Comparison of ENCODE assay signal across 22 cellular contexts in the genomic region with DNA sequence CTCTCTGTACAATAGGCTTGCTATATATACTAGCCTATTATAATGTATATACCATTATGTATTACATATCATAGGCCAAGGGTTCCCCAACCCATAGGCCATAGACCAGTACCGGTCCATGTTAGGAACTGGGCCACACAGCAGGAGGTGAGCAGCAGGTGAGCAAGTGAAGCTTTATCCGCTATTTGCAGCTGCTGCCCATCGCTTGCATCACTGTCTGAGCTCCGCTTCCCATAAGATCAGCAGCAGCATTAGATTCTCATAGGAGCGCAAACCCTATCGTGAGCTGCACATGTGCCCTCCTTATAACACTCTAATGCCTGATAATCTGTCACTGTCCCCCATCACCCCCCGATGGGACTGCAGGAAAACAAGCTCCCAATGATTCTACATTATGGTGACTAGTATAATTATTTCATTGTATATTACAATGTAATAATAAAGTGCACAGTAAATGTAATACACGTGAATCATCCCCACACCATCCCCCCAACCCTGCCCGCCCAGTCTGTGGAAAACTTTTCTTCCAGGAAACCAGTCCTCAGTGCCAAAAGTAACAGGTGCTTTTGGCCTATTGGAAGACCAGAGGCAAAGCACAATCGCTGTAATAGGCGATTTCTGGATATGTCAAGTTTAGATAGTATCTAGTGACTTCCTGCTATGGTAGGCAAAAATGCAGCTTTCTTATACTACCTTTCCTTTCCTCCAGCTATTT.
DNase-seq lines count a peak whose midpoint lies in the region; ATAC-seq and TF ChIP-seq lines count a peak whose summit lies in the region.
"Had no signal": no experiment of that assay in that cellular context is flagged by ENCODE, and none has a peak within 500 bp of the region (broad histone marks: within the 10 kb centered on the region; RNA-seq: fewer than 3 reads in every experiment).

No MANE protein-coding gene starts in this region.

- no TSS peak for BruUV-seq in PC-3 (replicated peaks; lab: Mats Ljungman, UMichigan)

- no peak overlapping the region for H2AFZ ChIP-seq in PC-3 (ENCODE audit: low read length)

- TF ChIP-seq POLR2A in sigmoid colon (IDR thresholded peaks at IDR 0.05) (no peak), right lobe of liver (IDR thresholded peaks at IDR 0.05) (no peak)

- ATAC-seq in PC-3 (no peak), right lobe of liver (no peak), GM21528 (IDR thresholded peaks at IDR 0.05; ENCODE audit: low FRiP score, unreplicated experiment) (no peak)

- TF ChIP-seq CTCF in PC-3 (conservative IDR thresholded peaks at IDR 0.05; ENCODE audit: low read depth, low read length) (no peak), sigmoid colon (IDR thresholded peaks at IDR 0.05) (no peak), tibial artery (IDR thresholded peaks at IDR 0.05) (no peak), right lobe of liver (IDR thresholded peaks at IDR 0.05) (no peak), foreskin fibroblast (IDR thresholded peaks at IDR 0.05; ENCODE audit: low read depth, low read length) (no peak)

- POLR2A ChIA-PET in PC-3 (lab: Charles Lee; ENCODE audit: unreplicated experiment), result no interaction called here

- intact Hi-C loops in PC-3 (cut with micrococcal nuclease), result no loop called here
- intact Hi-C loops in sigmoid colon (cut with DNase I), result no loop called here
- intact Hi-C loops in tibial artery (cut with DNase I; ENCODE audit: low total_unique reads), result loop anchor here (5.0 kb wide), 1 partner anchor 75 kb away; no protein-coding TSS in a partner anchor
- intact Hi-C loops in right lobe of liver (cut with DNase I), result loop anchor here in 1 of 2 donors (10.0 kb wide), 1 partner anchor 352 kb away; no protein-coding TSS in a partner anchor

- no peak overlapping the region for H3K9ac ChIP-seq in PC-3 (ENCODE audit: low read length)
- H3K9ac ChIP-seq: BLaER1 had no signal

- 85 to 89% methylated on average over 11 of the region's 11 CpGs for WGBS in sigmoid colon, 2 donors
- WGBS in right lobe of liver (ENCODE audit: insufficient coverage, low coverage, low lambda C conversion rate, missing lambda C conversion rate), result 80% methylated on average over 9 of the region's 11 CpGs

- no peaks in the 10 kb centered on the region for H4K20me1 ChIP-seq in PC-3 (ENCODE audit: low read length)
- H4K20me1 ChIP-seq: BLaER1 had no signal

- H3K4me3 ChIP-seq in PC-3 (ENCODE audit: low read length), result no peak overlapping the region
- no peak overlapping the region for H3K4me3 ChIP-seq in sigmoid colon
- H3K4me3 ChIP-seq in tibial artery, result no peak overlapping the region
- H3K4me3 ChIP-seq in right lobe of liver, result no peak overlapping the region
- no peak overlapping the region for H3K4me3 ChIP-seq in foreskin fibroblast (ENCODE audit: low read depth in 1 of 2, low read length in 2 of 2)
- H3K4me3 ChIP-seq: BLaER1, HAP-1, Peyer's patch, SK-N-MC had no signal

- no peaks in the 10 kb centered on the region for H3K4me1 ChIP-seq in PC-3 (ENCODE audit: insufficient read depth, low read length)
- peaks cover 0 to 96% (median 74%) of the 10 kb centered on the region in 4 donors for H3K4me1 ChIP-seq in sigmoid colon
- H3K4me1 ChIP-seq in tibial artery, result peaks cover 0 to 93% (median 51%) of the 10 kb centered on the region in 4 donors
- H3K4me1 ChIP-seq in right lobe of liver, result no peaks in the 10 kb centered on the region
- H3K4me1 ChIP-seq: Peyer's patch had no signal

- H3K9me2 ChIP-seq in PC-3 (replicated peaks; ENCODE audit: low read length), result no peaks in the 10 kb centered on the region

- H3K27ac ChIP-seq in PC-3 (ENCODE audit: low read length) (no peak overlapping the region), sigmoid colon (peak overlapping the region; percentile 64 to 98 (median 81)), tibial artery (peak overlapping the region; percentile 74 to 76), right lobe of liver (no peak overlapping the region)
- H3K27ac ChIP-seq: BLaER1, SK-N-MC had no signal

- H3K36me3 ChIP-seq in PC-3 (ENCODE audit: low read depth, low read length) (no peaks in the 10 kb centered on the region), sigmoid colon (peaks cover 35 to 100% (median 66%) of the 10 kb centered on the region in 4 donors), tibial artery (peaks cover 67 to 78% (median 72%) of the 10 kb centered on the region in 3 donors), right lobe of liver (no peaks in the 10 kb centered on the region)
- H3K36me3 ChIP-seq: BLaER1, HAP-1 had no signal

- CTCF ChIA-PET in PC-3 (lab: Charles Lee), result no interaction called here

- DNase-seq in PC-3 (peak; percentile 2), dermis microvascular lymphatic vessel endothelial cell (ENCODE audit: low read depth in 2 of 2) (peak; percentile 37 to 51), sigmoid colon (no peak), tibial artery (no peak), right lobe of liver (no peak), foreskin fibroblast (no peak)
- no peak for DNase-seq in effector CD4-positive, alpha-beta T cell
- DNase-seq: CD4-positive, CD25-positive, alpha-beta regulatory T cell; DMS53; GOT3; HFFc6; KBM-7; NCI-H1105 treated with DMSO at 0.1 percent for 48 hours; NCI-H1930; NCI-H446 treated with DMSO at 0.1 percent for 48 hours; NCI-H526; Peyer's patch; SIG-M5 had no signal

- H3K9me3 ChIP-seq in PC-3 (ENCODE audit: low read length) (no peaks in the 10 kb centered on the region), sigmoid colon (peaks cover 0 to 4% (median 0%) of the 10 kb centered on the region in 4 donors), tibial artery (no peaks in the 10 kb centered on the region), right lobe of liver (no peaks in the 10 kb centered on the region)
- H3K9me3 ChIP-seq: HAP-1, Peyer's patch had no signal

- H3K79me2 ChIP-seq in PC-3 (ENCODE audit: low read length), result no peaks in the 10 kb centered on the region

- no peaks in the 10 kb centered on the region for H3F3A ChIP-seq in PC-3 (ENCODE audit: low read length, unreplicated experiment)

- H3K4me2 ChIP-seq in PC-3 (ENCODE audit: low read length), result no peak overlapping the region
- H3K4me2 ChIP-seq: BLaER1 had no signal

- H3K27me3 ChIP-seq in PC-3 (ENCODE audit: low read length) (no peaks in the 10 kb centered on the region), sigmoid colon (no peaks in the 10 kb centered on the region), tibial artery (no peaks in the 10 kb centered on the region), right lobe of liver (no peaks in the 10 kb centered on the region)
- H3K27me3 ChIP-seq: BLaER1, Peyer's patch had no signal

- no peak for TF ChIP-seq EP300 in sigmoid colon (IDR thresholded peaks at IDR 0.05)

Comparison
In these comparisons a context has a peak if more than half of its experiments do, and no peak if none do; other contexts are left out.
1. DNase-seq: peak in PC-3 (single experiment) and dermis microvascular lymphatic vessel endothelial cell (2 of 2); none in sigmoid colon (single experiment), tibial artery (0 of 2), right lobe of liver (0 of 3), effector CD4-positive, alpha-beta T cell (single experiment) and foreskin fibroblast (0 of 2).
2. H3K27ac ChIP-seq: peak in sigmoid colon (4 of 4) and tibial artery (2 of 2); none in PC-3 (single experiment) and right lobe of liver (0 of 3).